In genomic region chr22:20148414-20148813, GRCh38 we compare ENCODE assay signal across 21 cellular contexts. TPM values are rescaled to one million over a fixed set of nuclear protein-coding genes. Genes with fewer than 3 reads are reported as not detected.
DNase-seq lines count a peak whose midpoint lies in the region; ATAC-seq, FAIRE-seq and TF ChIP-seq lines count a peak whose summit lies in the region.
"Had no signal": no experiment of that assay in that cellular context is flagged by ENCODE, and none has a peak within 500 bp of the region (broad histone marks: within the 10 kb centered on the region; RNA-seq: fewer than 3 reads in every experiment).

No MANE protein-coding gene starts in this region.

- TF ChIP-seq EP300 in K562 (IDR thresholded peaks at IDR 0.05; ENCODE audit: low read length) = no peak

- no TSS peak for BruUV-seq in K562 (replicated peaks; lab: Mats Ljungman, UMichigan)

- no peak for TF ChIP-seq POLR2A in K562 (conservative IDR thresholded peaks at IDR 0.05)

- in situ Hi-C loops in K562 (cut with MboI) = no loop called here

- H4K8ac ChIP-seq in neuronal stem cell (ENCODE audit: low read depth, low read length) = no peak overlapping the region

- H4K91ac ChIP-seq in neuronal stem cell (ENCODE audit: low read depth, low read length, poor library complexity) = no peak overlapping the region

- H3K4me1 ChIP-seq in BLaER1 = peaks cover 76% of the 10 kb centered on the region
- H3K4me1 ChIP-seq in K562 (replicated peaks in 1 of 2; ENCODE audit: control insufficient read depth in 2 of 2, insufficient read depth in 2 of 2, low read length in 2 of 2) = peaks cover 0 to 79% of the 10 kb centered on the region in 2 experiments; a peak in 2 of 5 replicates
- H3K4me1 ChIP-seq in neuronal stem cell (ENCODE audit: control insufficient read depth in 2 of 2, insufficient read depth in 1 of 2, low read depth in 1 of 2, low read length in 2 of 2) = peaks cover 1 to 3% of the 10 kb centered on the region in 2 donors
- H3K4me1 ChIP-seq: HAP-1 had no signal

- H3K9ac ChIP-seq in BLaER1 (no peak overlapping the region), K562 (ENCODE audit: insufficient read depth in 1 of 2, low read depth in 2 of 2, low read length in 2 of 2) (peak overlapping the region in 1 of 2 experiments; percentile 57; a peak in 2 of 4 replicates), neuronal stem cell (ENCODE audit: low read depth, low read length, poor library complexity) (no peak overlapping the region)

- POLR2A ChIA-PET in K562 (lab: Yijun Ruan, JAX) = interaction anchor here (0.6 to 1.6 kb wide), 3 partner anchors 9 to 252 kb away, joined by 3 to 6 read pairs (median 3); no protein-coding TSS in a partner anchor

- H3K27ac ChIP-seq in BLaER1 (peak overlapping the region; percentile 79), K562 (ENCODE audit: extremely low read depth, low read depth, low read length) (no peak overlapping the region), neuronal stem cell (replicated peaks; ENCODE audit: low read length) (no peak overlapping the region)

- CTCF ChIA-PET in K562 (lab: Yijun Ruan, JAX; ENCODE audit: low intra/inter-chr PET ratio) = no interaction called here

- no peak for TF ChIP-seq RAD21 in K562 (CRISPR knock-in tag; conservative IDR thresholded peaks at IDR 0.05 in 1 of 2, IDR thresholded peaks at IDR 0.05 in 1 of 2)

- H3K36me3 ChIP-seq in BLaER1 (peaks cover 23% of the 10 kb centered on the region), K562 (ENCODE audit: control insufficient read depth, insufficient read depth, low read length) (no peaks in the 10 kb centered on the region; the same call in 2 of the 3 replicates), neuronal stem cell (replicated peaks in 1 of 2; ENCODE audit: control insufficient read depth in 2 of 2, insufficient read depth in 2 of 2, low read length in 2 of 2) (no peaks in the 10 kb centered on the region)
- H3K36me3 ChIP-seq: HAP-1 had no signal

- H3K4me3 ChIP-seq in BLaER1 (no peak overlapping the region), K562 (no peak overlapping the region), neuronal stem cell (ENCODE audit: low read length in 2 of 2) (no peak overlapping the region)
- H3K4me3 ChIP-seq: GM12878, GM23338, HAP-1 had no signal

- no peak overlapping the region for H2BK12ac ChIP-seq in neuronal stem cell (ENCODE audit: low read length)

- H2AFZ ChIP-seq in K562 (ENCODE audit: low read depth, low read length) (no peak overlapping the region), neuronal stem cell (ENCODE audit: low read length) (no peak overlapping the region)
- H2AFZ ChIP-seq: GM23338 had no signal

- H3K18ac ChIP-seq in neuronal stem cell (ENCODE audit: low read length) = peak overlapping the region; percentile 48

- H3K79me1 ChIP-seq in neuronal stem cell (ENCODE audit: low read depth, low read length) = no peaks in the 10 kb centered on the region

- intact Hi-C loops in K562 (cut with micrococcal nuclease) = no loop called here

- H4K20me1 ChIP-seq in BLaER1 (peaks cover 18% of the 10 kb centered on the region), K562 (replicated peaks; ENCODE audit: control insufficient read depth, insufficient read depth, low read length) (peaks cover 26% of the 10 kb centered on the region)

- H3K27me3 ChIP-seq in BLaER1 = no peaks in the 10 kb centered on the region
- H3K27me3 ChIP-seq in K562 (ENCODE audit: control insufficient read depth in 2 of 2, insufficient read depth in 2 of 2, low read length in 2 of 2) = peaks cover 9 to 15% of the 10 kb centered on the region in 2 experiments; a peak in 4 of 5 replicates
- H3K27me3 ChIP-seq in neuronal stem cell (ENCODE audit: control insufficient read depth in 3 of 3, insufficient read depth in 3 of 3, low read depth in 1 of 3, low read length in 3 of 3) = no peaks in the 10 kb centered on the region

- WGBS in K562 (ENCODE audit: insufficient coverage, low coverage, missing lambda C conversion rate) = 45% methylated on average over 18 of the region's 18 CpGs
- no CpG with 5 or more reads among the region's 18 CpGs for WGBS in neuronal stem cell (ENCODE audit: extremely low coverage in 2 of 2, insufficient read length in 2 of 2, insufficient replicate concordance in 1 of 2), 2 donors

- H3K14ac ChIP-seq in neuronal stem cell (ENCODE audit: low read length) = peak overlapping the region; percentile 82

- H2BK15ac ChIP-seq in neuronal stem cell (ENCODE audit: low read length) = no peak overlapping the region

- TF ChIP-seq CTCF in K562 (IDR thresholded peaks at IDR 0.05 in 2 of 3, conservative IDR thresholded peaks at IDR 0.05 in 1 of 3; ENCODE audit: insufficient read depth in 2 of 3, low read depth in 1 of 3, low read length in 3 of 3) = no peak

- peak overlapping the region; percentile 70 for H2AK5ac ChIP-seq in neuronal stem cell (ENCODE audit: low read depth, low read length)

- H3K9me3 ChIP-seq in BLaER1 = no peaks in the 10 kb centered on the region
- H3K9me3 ChIP-seq in K562 (replicated peaks; ENCODE audit: control insufficient read depth, insufficient read depth, low read depth, low read length) = no peaks in the 10 kb centered on the region
- H3K9me3 ChIP-seq in neuronal stem cell (replicated peaks in 1 of 2; ENCODE audit: control insufficient read depth in 2 of 2, insufficient read depth in 1 of 2, low read depth in 1 of 2, low read length in 2 of 2) = no peaks in the 10 kb centered on the region
- H3K9me3 ChIP-seq: HAP-1 had no signal

- no peak overlapping the region for H2BK5ac ChIP-seq in neuronal stem cell (ENCODE audit: low read length)

- peak overlapping the region; percentile 65 for H3K23ac ChIP-seq in neuronal stem cell (ENCODE audit: low read depth, low read length, poor library complexity)

- H2BK120ac ChIP-seq in neuronal stem cell (ENCODE audit: low read depth, low read length) = no peak overlapping the region

- DNase-seq in K562 (ENCODE audit: extremely low read depth in 1 of 4, low spot score in 3 of 4) (no peak), neuronal stem cell (ENCODE audit: low spot score) (no peak)
- DNase-seq in activated CD8-positive, alpha-beta memory T cell treated with anti-CD3 and anti-CD28 coated beads for 24 hours = no peak
- DNase-seq: 8988T; CD4-positive, alpha-beta T cell; CD8-positive, alpha-beta memory T cell; DMS 273 treated with DMSO at 0.1 percent for 48 hours; DMS79; EL; GDM1; HFFc6 had no signal

- H3K4me2 ChIP-seq in BLaER1 = peak overlapping the region; percentile 94
- no peak overlapping the region for H3K4me2 ChIP-seq in K562 (ENCODE audit: insufficient read depth, low read length)
- no peak overlapping the region for H3K4me2 ChIP-seq in neuronal stem cell (ENCODE audit: insufficient read depth, low read length, poor library complexity, severe bottlenecking)
- H3K4me2 ChIP-seq: GM23338 had no signal

- H3K4ac ChIP-seq in neuronal stem cell (ENCODE audit: low read length) = no peak overlapping the region

- no peaks in the 10 kb centered on the region for H3K9me1 ChIP-seq in K562 (ENCODE audit: control insufficient read depth, insufficient read depth, low read length)

- no peak for FAIRE-seq in K562 (lab: Jason Lieb, UNC)
- FAIRE-seq: D721Med, GM12878, GM19239, H54 had no signal

- no peak for ATAC-seq in K562
- ATAC-seq in HG03280 (IDR thresholded peaks at IDR 0.05; ENCODE audit: unreplicated experiment) = no peak
- ATAC-seq: GM12878, GM23338 had no signal

- H3K79me2 ChIP-seq in K562 (ENCODE audit: control insufficient read depth, insufficient read depth, low read length) = no peaks in the 10 kb centered on the region

RNA-seq across cellular contexts. Expression of gene CCDC188, which starts 2.4 kb away (rescaled TPM):
- not detected in 2 replicates for total RNA-seq in K562 (2011; cell fraction: chromatin; rRNA removed; ENCODE audit: low replicate concordance)
- not detected in 2 replicates for total RNA-seq in K562 (2011; cell fraction: nucleolus; rRNA removed)
- not detected in 2 replicates for total RNA-seq in K562 (2011; cell fraction: nucleoplasm; rRNA removed)
- total RNA-seq in K562 (2014; rRNA removed) = not detected in 2 replicates
- not detected in 2 replicates for total RNA-seq in K562 (2014; rRNA removed; fragmentation: Illumina TruSeq; extraction: Trizol)
- total RNA-seq in K562 (2015; rRNA removed; fragmentation: Illumina TruSeq; extraction: Trizol) = not detected in 2 replicates
- total RNA-seq in K562 (2021) = not detected in 2 replicates
- not detected in 2 replicates for polyA plus RNA-seq in K562 (2011; rRNA removed)
- not detected in 2 replicates for polyA plus RNA-seq in K562 (2011; cell fraction: cytosol; rRNA removed)
- not detected in 2 replicates for polyA plus RNA-seq in K562 (2011; cell fraction: nucleus; rRNA removed)
- 0.26 TPM in 1 of 2 replicates, not detected in the other for polyA plus RNA-seq in K562 (2012)
- not detected in 2 replicates for polyA plus RNA-seq in K562 (2014; fragmentation: Illumina TruSeq; extraction: Trizol)
- polyA plus RNA-seq in K562 (2014; fragmentation: Nextera tagmentation; extraction: Ambion mirVana) = not detected
- polyA plus RNA-seq in K562 (2014; rRNA removed) = not detected in 2 replicates
- not detected in 2 replicates for polyA minus RNA-seq in K562 (2011; rRNA and poly(A)+ RNA removed)
- not detected in 2 replicates for polyA minus RNA-seq in K562 (2011; cell fraction: cytosol; rRNA and poly(A)+ RNA removed)
- not detected in 2 replicates for polyA minus RNA-seq in K562 (2011; cell fraction: nucleus; rRNA and poly(A)+ RNA removed)
- not detected for polyA plus RNA-seq in neuronal stem cell (2013, experiment 1 of 2)
- not detected for polyA plus RNA-seq in neuronal stem cell (2013, experiment 2 of 2)
- total RNA-seq: A673; CD4-positive, alpha-beta T cell; CD8-positive, alpha-beta memory T cell; GM12878; GM23338 had no signal
- polyA plus RNA-seq: CD14-positive monocyte; CD8-positive, alpha-beta memory T cell; GM12878; GM23338 had no signal

RNA-seq across cellular contexts. Expression of gene ZDHHC8, which starts 16.8 kb away (rescaled TPM):
- 77.3 and 229 TPM in 2 replicates for total RNA-seq in K562 (2011; cell fraction: chromatin; rRNA removed; ENCODE audit: low replicate concordance)
- total RNA-seq in K562 (2011; cell fraction: nucleolus; rRNA removed) = 110 and 113 TPM in 2 replicates
- 89.5 and 103 TPM in 2 replicates for total RNA-seq in K562 (2011; cell fraction: nucleoplasm; rRNA removed)
- total RNA-seq in K562 (2014; rRNA removed) (16.4 and 27.9 TPM in 2 replicates), K562 (2014; rRNA removed; fragmentation: Illumina TruSeq; extraction: Trizol) (4.5 and 7.5 TPM in 2 replicates), K562 (2015; rRNA removed; fragmentation: Illumina TruSeq; extraction: Trizol) (9.8 and 11.3 TPM in 2 replicates), K562 (2021) (99.5 and 109 TPM in 2 replicates)
- polyA plus RNA-seq in K562 (2011; rRNA removed) (21.3 and 39.4 TPM in 2 replicates), K562 (2014; fragmentation: Illumina TruSeq; extraction: Trizol) (34.6 and 58.2 TPM in 2 replicates), K562 (2014; fragmentation: Nextera tagmentation; extraction: Ambion mirVana) (under 1 TPM; 0.04 to 0.15 TPM), K562 (2014; rRNA removed) (74.5 and 108 TPM in 2 replicates)
- 30.5 and 34.1 TPM in 2 replicates for polyA plus RNA-seq in K562 (2011; cell fraction: cytosol; rRNA removed)
- polyA plus RNA-seq in K562 (2011; cell fraction: nucleus; rRNA removed) = 388 and 500 TPM in 2 replicates
- polyA plus RNA-seq in K562 (2012) = 47.3 and 69.3 TPM in 2 replicates
- 5.1 and 6.4 TPM in 2 replicates for polyA minus RNA-seq in K562 (2011; rRNA and poly(A)+ RNA removed)
- polyA minus RNA-seq in K562 (2011; cell fraction: cytosol; rRNA and poly(A)+ RNA removed) = 26.3 and 42.5 TPM in 2 replicates
- polyA minus RNA-seq in K562 (2011; cell fraction: nucleus; rRNA and poly(A)+ RNA removed) = 38.9 and 55.3 TPM in 2 replicates
- polyA plus RNA-seq in neuronal stem cell (2013, experiment 1 of 2) = 44.3 TPM
- 42.8 TPM for polyA plus RNA-seq in neuronal stem cell (2013, experiment 2 of 2)

RNA-seq across cellular contexts. Expression of gene TRMT2A, which starts 31.4 kb away (rescaled TPM):
- total RNA-seq in K562 (2011; cell fraction: chromatin; rRNA removed; ENCODE audit: low replicate concordance) = 249 and 785 TPM in 2 replicates
- 623 and 778 TPM in 2 replicates for total RNA-seq in K562 (2011; cell fraction: nucleolus; rRNA removed)
- total RNA-seq in K562 (2011; cell fraction: nucleoplasm; rRNA removed) = 344 and 378 TPM in 2 replicates
- 203 and 254 TPM in 2 replicates for total RNA-seq in K562 (2014; rRNA removed)
- total RNA-seq in K562 (2014; rRNA removed; fragmentation: Illumina TruSeq; extraction: Trizol) = 31.5 and 47.4 TPM in 2 replicates
- 151 and 170 TPM in 2 replicates for total RNA-seq in K562 (2015; rRNA removed; fragmentation: Illumina TruSeq; extraction: Trizol)
- total RNA-seq in K562 (2021) = 222 and 242 TPM in 2 replicates
- polyA plus RNA-seq in K562 (2011; rRNA removed) = 102 and 189 TPM in 2 replicates
- polyA plus RNA-seq in K562 (2011; cell fraction: cytosol; rRNA removed) = 155 and 253 TPM in 2 replicates
- polyA plus RNA-seq in K562 (2011; cell fraction: nucleus; rRNA removed) = 1,476 and 1,701 TPM in 2 replicates
- 173 and 189 TPM in 2 replicates for polyA plus RNA-seq in K562 (2012)
- 140 and 177 TPM in 2 replicates for polyA plus RNA-seq in K562 (2014; fragmentation: Illumina TruSeq; extraction: Trizol)
- 1 to 10 TPM; 1.6 to 6.6 TPM for polyA plus RNA-seq in K562 (2014; fragmentation: Nextera tagmentation; extraction: Ambion mirVana)
- 258 and 265 TPM in 2 replicates for polyA plus RNA-seq in K562 (2014; rRNA removed)
- 57.9 and 72.9 TPM in 2 replicates for polyA minus RNA-seq in K562 (2011; rRNA and poly(A)+ RNA removed)
- 87.3 and 128 TPM in 2 replicates for polyA minus RNA-seq in K562 (2011; cell fraction: cytosol; rRNA and poly(A)+ RNA removed)
- polyA minus RNA-seq in K562 (2011; cell fraction: nucleus; rRNA and poly(A)+ RNA removed) = 286 and 369 TPM in 2 replicates
- 21.2 TPM for polyA plus RNA-seq in neuronal stem cell (2013, experiment 1 of 2)
- 21.9 TPM for polyA plus RNA-seq in neuronal stem cell (2013, experiment 2 of 2)

RNA-seq across cellular contexts. Expression of gene RANBP1, which starts 32.5 kb away (rescaled TPM):
- 525 and 801 TPM in 2 replicates for total RNA-seq in K562 (2011; cell fraction: chromatin; rRNA removed; ENCODE audit: low replicate concordance)
- 523 and 591 TPM in 2 replicates for total RNA-seq in K562 (2011; cell fraction: nucleolus; rRNA removed)
- total RNA-seq in K562 (2011; cell fraction: nucleoplasm; rRNA removed) = 545 and 554 TPM in 2 replicates
- total RNA-seq in K562 (2014; rRNA removed) (2,045 and 2,260 TPM in 2 replicates), K562 (2014; rRNA removed; fragmentation: Illumina TruSeq; extraction: Trizol) (1,191 and 1,409 TPM in 2 replicates), K562 (2015; rRNA removed; fragmentation: Illumina TruSeq; extraction: Trizol) (1,591 and 1,659 TPM in 2 replicates), K562 (2021) (1,289 and 1,311 TPM in 2 replicates)
- polyA plus RNA-seq in K562 (2011; rRNA removed) (1,082 and 1,351 TPM in 2 replicates), K562 (2014; fragmentation: Illumina TruSeq; extraction: Trizol) (1,518 and 1,621 TPM in 2 replicates), K562 (2014; fragmentation: Nextera tagmentation; extraction: Ambion mirVana) (100 to 1,000 TPM; 162 to 207 TPM), K562 (2014; rRNA removed) (2,237 and 2,891 TPM in 2 replicates)
- polyA plus RNA-seq in K562 (2011; cell fraction: cytosol; rRNA removed) = 950 and 1,655 TPM in 2 replicates
- polyA plus RNA-seq in K562 (2011; cell fraction: nucleus; rRNA removed) = 1,008 and 1,512 TPM in 2 replicates
- 795 and 1,074 TPM in 2 replicates for polyA plus RNA-seq in K562 (2012)
- 896 and 959 TPM in 2 replicates for polyA minus RNA-seq in K562 (2011; rRNA and poly(A)+ RNA removed)
- polyA minus RNA-seq in K562 (2011; cell fraction: cytosol; rRNA and poly(A)+ RNA removed) = 618 and 835 TPM in 2 replicates
- polyA minus RNA-seq in K562 (2011; cell fraction: nucleus; rRNA and poly(A)+ RNA removed) = 183 and 414 TPM in 2 replicates
- 496 TPM for polyA plus RNA-seq in neuronal stem cell (2013, experiment 1 of 2)
- polyA plus RNA-seq in neuronal stem cell (2013, experiment 2 of 2) = 494 TPM
